In the genomic region with DNA sequence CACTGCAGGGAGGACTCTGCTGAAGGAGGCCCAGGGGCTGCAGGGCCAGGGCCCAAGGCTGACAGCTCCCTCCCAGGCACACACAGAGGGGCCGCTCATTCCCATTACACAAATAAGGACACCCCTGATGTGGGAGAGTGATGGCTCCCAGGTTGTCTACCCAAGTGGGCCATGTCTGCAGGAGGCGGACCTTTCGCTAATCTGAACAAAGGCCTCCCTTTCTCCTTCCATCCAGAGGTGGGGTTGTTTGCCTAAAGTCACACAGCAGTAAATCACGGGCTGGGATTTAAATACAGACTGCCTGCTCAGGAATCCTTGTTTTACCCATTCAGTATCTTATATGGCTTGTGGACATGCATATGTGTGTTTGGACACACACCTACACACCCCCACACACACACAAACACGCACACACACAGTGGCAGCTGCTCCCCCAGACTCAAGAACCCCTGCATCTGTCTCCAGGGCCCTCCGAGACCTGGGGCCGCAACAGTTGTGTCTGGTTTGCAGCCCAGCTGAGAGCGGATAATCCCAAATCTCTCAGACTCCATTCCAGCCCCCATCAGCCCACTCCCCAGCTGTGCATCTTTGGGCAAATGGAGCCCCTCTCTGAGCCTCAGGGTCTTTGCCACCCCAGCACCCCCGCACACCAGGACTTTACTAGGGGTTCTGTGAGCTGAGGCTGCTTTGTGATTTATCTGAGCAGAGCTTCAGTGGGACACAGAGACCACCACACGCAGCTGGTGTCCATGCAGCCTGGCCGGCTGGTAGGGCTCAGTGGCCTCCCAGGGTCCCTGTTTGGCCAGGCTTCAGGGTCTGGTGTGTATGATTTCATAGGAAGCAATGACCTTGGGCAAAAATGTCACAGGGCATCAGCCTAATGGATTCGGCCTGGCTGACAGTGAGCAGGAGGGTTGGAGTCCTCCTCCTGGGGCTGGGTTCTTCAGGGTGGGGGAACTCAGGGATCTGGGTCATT, we compare ENCODE assay signal across 1 cellular context.
TF ChIP-seq lines count a peak whose summit lies in the region.

No MANE protein-coding gene starts in this region.

TF ChIP-seq in HepG2, 621 proteins besides CTCF, POLR2A, EP300 and RAD21 (continued from another document):
- no peak for TF ChIP-seq ZZZ3 (CRISPR knock-in tag; IDR thresholded peaks at IDR 0.05; ENCODE audit: borderline replicate concordance)
- no peak for TF ChIP-seq ZBTB1 (CRISPR knock-in tag; IDR thresholded peaks at IDR 0.05; ENCODE audit: borderline replicate concordance)
- no peak for TF ChIP-seq NR3C1 (CRISPR knock-in tag; IDR thresholded peaks at IDR 0.05)
- TF ChIP-seq CREB1 (IDR thresholded peaks at IDR 0.05): no peak
- no peak for TF ChIP-seq CREB1 (CRISPR knock-in tag; IDR thresholded peaks at IDR 0.05)
- TF ChIP-seq ZNF572 (CRISPR knock-in tag; IDR thresholded peaks at IDR 0.05): no peak
- TF ChIP-seq, protein P1, sequence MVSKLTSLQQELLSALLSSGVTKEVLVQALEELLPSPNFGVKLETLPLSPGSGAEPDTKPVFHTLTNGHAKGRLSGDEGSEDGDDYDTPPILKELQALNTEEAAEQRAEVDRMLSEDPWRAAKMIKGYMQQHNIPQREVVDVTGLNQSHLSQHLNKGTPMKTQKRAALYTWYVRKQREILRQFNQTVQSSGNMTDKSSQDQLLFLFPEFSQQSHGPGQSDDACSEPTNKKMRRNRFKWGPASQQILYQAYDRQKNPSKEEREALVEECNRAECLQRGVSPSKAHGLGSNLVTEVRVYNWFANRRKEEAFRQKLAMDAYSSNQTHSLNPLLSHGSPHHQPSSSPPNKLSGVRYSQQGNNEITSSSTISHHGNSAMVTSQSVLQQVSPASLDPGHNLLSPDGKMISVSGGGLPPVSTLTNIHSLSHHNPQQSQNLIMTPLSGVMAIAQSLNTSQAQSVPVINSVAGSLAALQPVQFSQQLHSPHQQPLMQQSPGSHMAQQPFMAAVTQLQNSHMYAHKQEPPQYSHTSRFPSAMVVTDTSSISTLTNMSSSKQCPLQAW (CRISPR knock-in tag; IDR thresholded peaks at IDR 0.05): 0 out of 2 replicates have a peak, but pooled peaks have one; percentile 25
- no peak for TF ChIP-seq MAFG (CRISPR knock-in tag; IDR thresholded peaks at IDR 0.05)
- no peak for TF ChIP-seq KAT7 (CRISPR knock-in tag; IDR thresholded peaks at IDR 0.05; ENCODE audit: borderline replicate concordance)
- TF ChIP-seq ZNF121 (CRISPR knock-in tag; IDR thresholded peaks at IDR 0.05): 0 out of 2 replicates have a peak, but pooled peaks have one; percentile 10
- TF ChIP-seq NRL (CRISPR knock-in tag; IDR thresholded peaks at IDR 0.05; ENCODE audit: borderline replicate concordance): no peak
- no peak for TF ChIP-seq LCORL (IDR thresholded peaks at IDR 0.05)
- no peak for TF ChIP-seq LCORL (CRISPR knock-in tag; IDR thresholded peaks at IDR 0.05)
- peak; percentile 25; the same call in 1 of the 2 replicates for TF ChIP-seq SALL1 (CRISPR knock-in tag; IDR thresholded peaks at IDR 0.05)
- TF ChIP-seq ZNF768 (CRISPR knock-in tag; IDR thresholded peaks at IDR 0.05): peak; percentile 91
- 0 out of 2 replicates have a peak, but pooled peaks have one; percentile 54 for TF ChIP-seq ZNF891 (CRISPR knock-in tag; IDR thresholded peaks at IDR 0.05)
TF ChIP-seq in HepG2: peak in this region for 11.
